In genomic region chr1:162561616-162562451, GRCh38 we compare ENCODE assay signal across 1 cellular context.
TF ChIP-seq lines count a peak whose summit lies in the region.

Gene UAP1, plus strand, starts transcription at chr1:162561722. Its CDS starts 4,347 bp downstream, at chr1:162566069.

TF ChIP-seq in K562, 482 proteins besides CTCF, POLR2A, EP300 and RAD21 (continued from another document and continues in another):
- TF ChIP-seq ZBTB40 (IDR thresholded peaks at IDR 0.05) = 0 out of 2 replicates have a peak, but pooled peaks have one; percentile 40
- TF ChIP-seq ZBTB40 (CRISPR knock-in tag; IDR thresholded peaks at IDR 0.05) = peak; percentile 49; the same call in 1 of the 2 replicates
- TF ChIP-seq ZNF436 (CRISPR knock-in tag; IDR thresholded peaks at IDR 0.05) = no peak
- TF ChIP-seq STAT5A (IDR thresholded peaks at IDR 0.05; ENCODE audit: borderline replicate concordance, low read length) = no peak
- TF ChIP-seq E2F5 (CRISPR knock-in tag; IDR thresholded peaks at IDR 0.05) = 0 out of 2 replicates have a peak, but pooled peaks have one; percentile 22
- TF ChIP-seq HES1 (IDR thresholded peaks at IDR 0.05; ENCODE audit: low read depth) = peak; percentile 69; the same call in 1 of the 2 replicates
- 0 out of 2 replicates have a peak, but pooled peaks have one; percentile 20 for TF ChIP-seq ZNF324 (CRISPR knock-in tag; IDR thresholded peaks at IDR 0.05)
- no peak for TF ChIP-seq MCM2 (IDR thresholded peaks at IDR 0.05; ENCODE audit: low read depth)
- TF ChIP-seq E2F1 (CRISPR knock-in tag; IDR thresholded peaks at IDR 0.05) = peak; percentile 84
- no peak for TF ChIP-seq ZNF57 (CRISPR knock-in tag; IDR thresholded peaks at IDR 0.05)
- TF ChIP-seq BCL6 (CRISPR knock-in tag; IDR thresholded peaks at IDR 0.05) = no peak
- TF ChIP-seq MLLT1 (IDR thresholded peaks at IDR 0.05) = peak; percentile 19 to 81; a peak in 2 of 4 replicates
- TF ChIP-seq NFRKB (IDR thresholded peaks at IDR 0.05; ENCODE audit: low read depth) = no peak; the same call in 1 of the 2 replicates
- peak; percentile 53; the same call in 1 of the 2 replicates for TF ChIP-seq SIN3B (IDR thresholded peaks at IDR 0.05; ENCODE audit: low read depth)
- 0 out of 2 replicates have a peak, but pooled peaks have one; percentile 6 for TF ChIP-seq ZNF384 (IDR thresholded peaks at IDR 0.05; ENCODE audit: low read depth, low read length)
- TF ChIP-seq ETV5 (CRISPR knock-in tag; IDR thresholded peaks at IDR 0.05; ENCODE audit: low read depth) = peak; percentile 52; the same call in 1 of the 2 replicates
- TF ChIP-seq MXI1 (IDR thresholded peaks at IDR 0.05; ENCODE audit: low read depth, low read length) = peak; percentile 15; the same call in 1 of the 2 replicates
- peak; percentile 79 for TF ChIP-seq GABPB1 (CRISPR knock-in tag; IDR thresholded peaks at IDR 0.05)
- 0 out of 2 replicates have a peak, but pooled peaks have one; percentile 39 for TF ChIP-seq ZFP91 (CRISPR knock-in tag; IDR thresholded peaks at IDR 0.05)
- peak; percentile 74; the same call in 1 of the 2 replicates for TF ChIP-seq NR2C2 (CRISPR knock-in tag; IDR thresholded peaks at IDR 0.05)
- no peak; the same call in 1 of the 2 replicates for TF ChIP-seq NR2C2 (tag; IDR thresholded peaks at IDR 0.05)
- TF ChIP-seq TCF7 (IDR thresholded peaks at IDR 0.05; ENCODE audit: borderline replicate concordance) = no peak
- TF ChIP-seq KDM5B (IDR thresholded peaks at IDR 0.05; ENCODE audit: insufficient replicate concordance, low read depth, low read length) = peak; percentile 97
- TF ChIP-seq ZFP1 (CRISPR knock-in tag; IDR thresholded peaks at IDR 0.05) = no peak
- no peak for TF ChIP-seq ARHGAP35 (IDR thresholded peaks at IDR 0.05; ENCODE audit: partially characterized antibody)
- 0 out of 2 replicates have a peak, but pooled peaks have one; percentile 13 for TF ChIP-seq MECOM (CRISPR knock-in tag; IDR thresholded peaks at IDR 0.05)
- peak; percentile 75; the same call in 1 of the 2 replicates for TF ChIP-seq RB1 (IDR thresholded peaks at IDR 0.05; ENCODE audit: low read depth)
- TF ChIP-seq FOXA1 (IDR thresholded peaks at IDR 0.05; ENCODE audit: borderline replicate concordance) = no peak
- peak; percentile 60 for TF ChIP-seq CGGBP1 (CRISPR knock-in tag; IDR thresholded peaks at IDR 0.05)
- no peak for TF ChIP-seq IRF9 (tag; IDR thresholded peaks at IDR 0.05)
- TF ChIP-seq MEF2D (tag; conservative IDR thresholded peaks at IDR 0.05; ENCODE audit: low read depth) = no peak
- peak; percentile 40; the same call in 1 of the 2 replicates for TF ChIP-seq RNF2 (IDR thresholded peaks at IDR 0.05)
- TF ChIP-seq PRDM10 (IDR thresholded peaks at IDR 0.05; ENCODE audit: partially characterized antibody) = peak; percentile 67
- TF ChIP-seq FOXP4 (CRISPR knock-in tag; IDR thresholded peaks at IDR 0.05; ENCODE audit: borderline replicate concordance) = peak; percentile 89
- TF ChIP-seq IRF2 (CRISPR knock-in tag; IDR thresholded peaks at IDR 0.05) = no peak
- TF ChIP-seq CBFA2T3 (IDR thresholded peaks at IDR 0.05) = 0 out of 2 replicates have a peak, but pooled peaks have one; percentile 17
